ENCODE assay signal across 11 cellular contexts in genomic region chr3:38627956-38628355, GRCh38. TPM values are rescaled to one million over a fixed set of nuclear protein-coding genes. Genes with fewer than 3 reads are reported as not detected.
A peak's percentile ranks its signal among the peaks of the same experiment; 100 is the strongest.
DNase-seq lines count a peak whose midpoint lies in the region; ATAC-seq and TF ChIP-seq lines count a peak whose summit lies in the region.
"Had no signal": no experiment of that assay in that cellular context is flagged by ENCODE, and none has a peak within 500 bp of the region (broad histone marks: within the 10 kb centered on the region; RNA-seq: fewer than 3 reads in every experiment).

No MANE protein-coding gene starts in this region.

- no peak for DNase-seq in AG10803 (ENCODE audit: low read depth)
- DNase-seq in PC-9: no peak
- DNase-seq in erythroblast (lab: John Stamatoyannopoulos, UW): peak; percentile 18 to 40
- no peak for DNase-seq in T-helper 2 cell treated with Interferon-gamma antibody and Interleukin-4, amounts not matched to agents 5 μg/mL and 100 μg/mL, for 36 hours (ENCODE audit: low spot score)
- DNase-seq: nucleus accumbens had no signal

- H3K27me3 Mint-ChIP-seq in T-helper 2 cell treated with Interferon-gamma antibody and Interleukin-4, amounts not matched to agents 5 μg/mL and 100 μg/mL, for 36 hours (ENCODE audit: low read depth): no peaks in the 10 kb centered on the region

- no peaks in the 10 kb centered on the region for H3K4me1 Mint-ChIP-seq in T-helper 2 cell treated with Interferon-gamma antibody and Interleukin-4, amounts not matched to agents 5 μg/mL and 100 μg/mL, for 36 hours (ENCODE audit: low read depth)

- CTCF ChIA-PET in PC-9 (lab: Charles Lee): no interaction called here

- no peaks in the 10 kb centered on the region for H3K9me3 ChIP-seq in PC-9 (ENCODE audit: insufficient read depth, low read depth)
- H3K9me3 ChIP-seq: thoracic aorta had no signal

- no peaks in the 10 kb centered on the region for H3F3A ChIP-seq in PC-9 (ENCODE audit: insufficient read depth, low read depth)

- no peak overlapping the region for H3K27ac Mint-ChIP-seq in T-helper 2 cell treated with Interferon-gamma antibody and Interleukin-4, amounts not matched to agents 5 μg/mL and 100 μg/mL, for 36 hours
- H3K27ac Mint-ChIP-seq: dendritic cell treated with granulocyte-macrophage colony-stimulating factor and Interleukin-4, amounts not matched to agents 40 ng/mL and 50 ng/mL, for 4 days had no signal

- POLR2A ChIA-PET in PC-9 (lab: Charles Lee; ENCODE audit: unreplicated experiment): no interaction called here

- no peaks in the 10 kb centered on the region for H3K4me1 ChIP-seq in PC-9 (replicated peaks; ENCODE audit: insufficient read depth)

- no peak for TF ChIP-seq POLR2A in erythroblast (IDR thresholded peaks at IDR 0.05; ENCODE audit: low read length)

- no peak overlapping the region for H2AFZ ChIP-seq in PC-9

- H3K79me2 ChIP-seq in PC-9 (ENCODE audit: low read depth): no peaks in the 10 kb centered on the region

- H3K9me2 ChIP-seq in PC-9 (ENCODE audit: insufficient read depth): no peaks in the 10 kb centered on the region

- no peaks in the 10 kb centered on the region for H3K9me3 Mint-ChIP-seq in T-helper 2 cell treated with Interferon-gamma antibody and Interleukin-4, amounts not matched to agents 5 μg/mL and 100 μg/mL, for 36 hours
- H3K9me3 Mint-ChIP-seq: dendritic cell treated with granulocyte-macrophage colony-stimulating factor and Interleukin-4, amounts not matched to agents 40 ng/mL and 50 ng/mL, for 4 days had no signal

- H3K27ac ChIP-seq in PC-9: no peak overlapping the region
- H3K27ac ChIP-seq: thoracic aorta had no signal

- TF ChIP-seq CTCF in AG10803 (conservative IDR thresholded peaks at IDR 0.05; ENCODE audit: low read length) (peak; percentile 39), GM12873 (IDR thresholded peaks at IDR 0.05; ENCODE audit: insufficient read depth, low read depth, low read length, missing control alignments) (peak; percentile 75), PC-9 (conservative IDR thresholded peaks at IDR 0.05) (peak; percentile 42; the same call in 1 of the 2 replicates)

- no peak overlapping the region for H3K4me3 Mint-ChIP-seq in T-helper 2 cell treated with Interferon-gamma antibody and Interleukin-4, amounts not matched to agents 5 μg/mL and 100 μg/mL, for 36 hours
- H3K4me3 Mint-ChIP-seq: dendritic cell treated with granulocyte-macrophage colony-stimulating factor and Interleukin-4, amounts not matched to agents 40 ng/mL and 50 ng/mL, for 4 days had no signal

- H4K20me1 ChIP-seq in PC-9 (ENCODE audit: insufficient read depth): no peaks in the 10 kb centered on the region

- no peak overlapping the region for H3K4me2 ChIP-seq in PC-9

- ATAC-seq in HG02852 (IDR thresholded peaks at IDR 0.05; ENCODE audit: unreplicated experiment) (no peak), HG02840 (IDR thresholded peaks at IDR 0.05; ENCODE audit: low FRiP score, unreplicated experiment) (no peak), HG03025 (IDR thresholded peaks at IDR 0.05; ENCODE audit: low FRiP score, unreplicated experiment) (no peak)

- H3K27me3 ChIP-seq in PC-9 (ENCODE audit: insufficient read depth, low read depth): no peaks in the 10 kb centered on the region; the same call in 1 of the 2 replicates

- H3K4me3 ChIP-seq in AG10803 (ENCODE audit: low read length): no peak overlapping the region
- H3K4me3 ChIP-seq in PC-9: no peak overlapping the region
- H3K4me3 ChIP-seq: thoracic aorta had no signal

- H3K36me3 Mint-ChIP-seq in T-helper 2 cell treated with Interferon-gamma antibody and Interleukin-4, amounts not matched to agents 5 μg/mL and 100 μg/mL, for 36 hours (ENCODE audit: low read depth): no peaks in the 10 kb centered on the region

- no TSS peak for BruUV-seq in PC-9 (replicated peaks; lab: Mats Ljungman, UMichigan)

- intact Hi-C loops in PC-9 (cut with micrococcal nuclease; ENCODE audit: unreplicated experiment): no loop called here

- no peaks in the 10 kb centered on the region for H3K36me3 ChIP-seq in PC-9 (ENCODE audit: low read depth)
- H3K36me3 ChIP-seq: thoracic aorta had no signal

RNA-seq across cellular contexts. Expression of gene SCN5A, which starts 21.5 kb away (rescaled TPM):
- total RNA-seq in PC-9 (2021): 3.0 and 4.7 TPM in 2 replicates

Comparison
In these comparisons a context has a peak if more than half of its experiments do, and no peak if none do; other contexts are left out.
1. DNase-seq: peak in erythroblast (2 of 2); none in AG10803 (single experiment), PC-9 (0 of 2) and T-helper 2 cell treated with Interferon-gamma antibody and Interleukin-4, amounts not matched to agents 5 μg/mL and 100 μg/mL, for 36 hours (single experiment).
2. Peak in every context shown above with its lines, with median percentiles within 50 percentile points of each other: CTCF ChIP-seq.